ENCODE assay signal across 21 cellular contexts in the genomic region with DNA sequence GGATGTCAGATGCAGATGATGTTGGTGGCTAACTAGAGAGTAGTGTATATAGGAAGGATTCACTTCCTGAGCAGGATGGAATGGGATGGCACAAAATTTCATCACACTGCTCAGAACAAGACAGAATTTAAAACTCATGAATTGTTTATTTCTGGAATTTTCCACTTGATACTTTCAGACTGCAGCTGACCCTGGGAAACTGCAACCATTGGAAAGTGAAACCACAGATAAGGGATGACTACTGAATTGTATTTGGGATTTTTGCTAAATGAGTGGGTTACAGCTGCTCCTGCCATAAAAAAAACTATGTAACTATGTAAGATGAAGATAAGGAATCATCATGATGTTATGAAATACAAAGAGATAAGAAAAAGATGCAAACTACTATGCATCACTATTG. TPM values are rescaled to one million over a fixed set of nuclear protein-coding genes. Genes with fewer than 3 reads are reported as not detected.
DNase-seq lines count a peak whose midpoint lies in the region; ATAC-seq and TF ChIP-seq lines count a peak whose summit lies in the region.
"Had no signal": no experiment of that assay in that cellular context is flagged by ENCODE, and none has a peak within 500 bp of the region (broad histone marks: within the 10 kb centered on the region; RNA-seq: fewer than 3 reads in every experiment).

No MANE protein-coding gene starts in this region.

- peaks cover 0 to 6% of the 10 kb centered on the region in 2 experiments; a peak in 1 of 4 replicates for H3K4me1 ChIP-seq in SK-N-SH (ENCODE audit: control insufficient read depth in 1 of 2, insufficient read depth in 2 of 2, low read depth in 1 of 2, low read length in 1 of 2)
- H3K4me1 ChIP-seq in spleen: peaks cover 0 to 4% (median 0%) of the 10 kb centered on the region in 6 donors
- no peaks in the 10 kb centered on the region for H3K4me1 ChIP-seq in osteoblast (ENCODE audit: insufficient read depth, low read length)
- H3K4me1 ChIP-seq in suprapubic skin: no peaks in the 10 kb centered on the region
- H3K4me1 ChIP-seq: stomach had no signal

- no peaks in the 10 kb centered on the region for H3K79me2 ChIP-seq in SK-N-SH (ENCODE audit: insufficient read depth)
- H3K79me2 ChIP-seq in osteoblast (ENCODE audit: insufficient read depth, low read length): no peaks in the 10 kb centered on the region

- H3K4me3 ChIP-seq in SK-N-SH (ENCODE audit: low read depth in 2 of 2, low read length in 1 of 2): no peak overlapping the region
- no peak overlapping the region for H3K4me3 ChIP-seq in fibroblast of pulmonary artery (replicated peaks; ENCODE audit: low read depth, low read length)
- no peak overlapping the region for H3K4me3 ChIP-seq in spleen
- no peak overlapping the region for H3K4me3 ChIP-seq in osteoblast (ENCODE audit: insufficient read depth, low read length)
- no peak overlapping the region for H3K4me3 ChIP-seq in suprapubic skin

- TF ChIP-seq POLR2A in spleen (IDR thresholded peaks at IDR 0.05) (no peak), suprapubic skin (IDR thresholded peaks at IDR 0.05) (no peak)

- H3K9ac ChIP-seq in SK-N-SH: no peak overlapping the region

- no peak for DNase-seq in SK-N-SH
- DNase-seq in OCI-M1 (lab: John Stamatoyannopoulos, UW): peak; percentile 54
- DNase-seq in fibroblast of pulmonary artery (ENCODE audit: low read depth): peak; percentile 79
- DNase-seq in spleen: no peak
- DNase-seq in osteoblast (ENCODE audit: insufficient read length, low spot score, missing footprints): no peak
- DNase-seq in activated CD4-positive, alpha-beta T cell treated with anti-CD3 and anti-CD28 coated beads for 4 hours: no peak
- no peak for DNase-seq in suprapubic skin (ENCODE audit: low spot score in 2 of 2)
- DNase-seq: activated CD4-positive, alpha-beta memory T cell treated with anti-CD3 and anti-CD28 coated beads for 36 hours; activated T-cell treated with anti-CD3 and anti-CD28 coated beads, Interleukin-2, amount 50 U/mL, for 24 hours; DMS 273 treated with DMSO at 0.1 percent for 48 hours; NCI-H146; nucleus accumbens; stimulated activated CD4-positive, alpha-beta T cell treated with anti-CD3 and anti-CD28 coated beads, Interleukin-1b, Interleukin-23, amount 100 ng/mL, for 48 hours; stomach had no signal

- H3K9me3 ChIP-seq in SK-N-SH: no peaks in the 10 kb centered on the region
- no peaks in the 10 kb centered on the region for H3K9me3 ChIP-seq in spleen
- H3K9me3 ChIP-seq in osteoblast (ENCODE audit: low read depth, low read length): no peaks in the 10 kb centered on the region
- H3K9me3 ChIP-seq in suprapubic skin: no peaks in the 10 kb centered on the region
- H3K9me3 ChIP-seq: stomach had no signal

- H3K9me2 ChIP-seq in SK-N-SH: no peaks in the 10 kb centered on the region

- intact Hi-C loops in spleen (cut with DNase I; ENCODE audit: low total_unique reads): no loop called here

- TF ChIP-seq CTCF in SK-N-SH (IDR thresholded peaks at IDR 0.05): no peak
- no peak for TF ChIP-seq CTCF in fibroblast of pulmonary artery (IDR thresholded peaks at IDR 0.05; ENCODE audit: low read length, missing control alignments)
- TF ChIP-seq CTCF in spleen (IDR thresholded peaks at IDR 0.05 in 8 of 11, conservative IDR thresholded peaks at IDR 0.05 in 3 of 11): no peak
- TF ChIP-seq CTCF in osteoblast (IDR thresholded peaks at IDR 0.05; ENCODE audit: extremely low read depth, low read depth, low read length): no peak
- TF ChIP-seq CTCF in suprapubic skin (IDR thresholded peaks at IDR 0.05): no peak

- no peaks in the 10 kb centered on the region for H3K27me3 ChIP-seq in SK-N-SH (ENCODE audit: insufficient read depth)
- no peaks in the 10 kb centered on the region for H3K27me3 ChIP-seq in spleen (replicated peaks in 1 of 7)
- H3K27me3 ChIP-seq in osteoblast (ENCODE audit: insufficient read depth, low read length): no peaks in the 10 kb centered on the region
- H3K27me3 ChIP-seq in suprapubic skin: no peaks in the 10 kb centered on the region

- ATAC-seq in SK-N-SH treated with all-trans-retinoic acid at 6 μM for 48 hours: no peak
- ATAC-seq: sciatic nerve had no signal

- H3K27ac ChIP-seq in SK-N-SH (ENCODE audit: low read depth in 2 of 2, low read length in 1 of 2): no peak overlapping the region
- H3K27ac ChIP-seq in spleen: peak overlapping the region in 7 of 8 donors; percentile 2 to 45 (median 14)
- H3K27ac ChIP-seq in osteoblast (ENCODE audit: low read depth, low read length): no peak overlapping the region
- no peak overlapping the region for H3K27ac ChIP-seq in suprapubic skin
- H3K27ac ChIP-seq: 22Rv1, C4-2B, stomach, VCaP had no signal

- CTCF ChIA-PET in SK-N-SH (lab: Yijun Ruan, JAX): no interaction called here

- H3F3A ChIP-seq in SK-N-SH (replicated peaks; ENCODE audit: insufficient read depth): no peaks in the 10 kb centered on the region

- no peaks in the 10 kb centered on the region for H4K20me1 ChIP-seq in SK-N-SH (ENCODE audit: insufficient read depth)
- H4K20me1 ChIP-seq in osteoblast (ENCODE audit: insufficient read depth, low read length): no peaks in the 10 kb centered on the region

- TF ChIP-seq EP300 in SK-N-SH (IDR thresholded peaks at IDR 0.05; ENCODE audit: borderline replicate concordance in 1 of 2, low read depth in 1 of 2, low read length in 1 of 2) (no peak), suprapubic skin (IDR thresholded peaks at IDR 0.05) (no peak)

- H3K36me3 ChIP-seq in SK-N-SH (replicated peaks in 1 of 2; ENCODE audit: control insufficient read depth in 1 of 2, insufficient read depth in 2 of 2, low read length in 1 of 2) (no peaks in the 10 kb centered on the region), spleen (no peaks in the 10 kb centered on the region), osteoblast (ENCODE audit: insufficient read depth, low read length) (no peaks in the 10 kb centered on the region), suprapubic skin (no peaks in the 10 kb centered on the region)
- H3K36me3 ChIP-seq: stomach had no signal

- H3K4me2 ChIP-seq in SK-N-SH: peak overlapping the region; percentile 74
- H3K4me2 ChIP-seq in osteoblast (ENCODE audit: insufficient read depth, low read length): no peak overlapping the region

- no peak for TF ChIP-seq RAD21 in SK-N-SH (IDR thresholded peaks at IDR 0.05; ENCODE audit: low read length)

- H2AFZ ChIP-seq in SK-N-SH (ENCODE audit: low read depth): peak overlapping the region; percentile 88; the same call in 1 of the 2 replicates
- no peak overlapping the region for H2AFZ ChIP-seq in osteoblast (ENCODE audit: low read length)

- POLR2A ChIA-PET in SK-N-SH (lab: Yijun Ruan, JAX): no interaction called here

TF ChIP-seq in SK-N-SH, 30 proteins besides CTCF, POLR2A, EP300 and RAD21:
- TF ChIP-seq, protein P1, sequence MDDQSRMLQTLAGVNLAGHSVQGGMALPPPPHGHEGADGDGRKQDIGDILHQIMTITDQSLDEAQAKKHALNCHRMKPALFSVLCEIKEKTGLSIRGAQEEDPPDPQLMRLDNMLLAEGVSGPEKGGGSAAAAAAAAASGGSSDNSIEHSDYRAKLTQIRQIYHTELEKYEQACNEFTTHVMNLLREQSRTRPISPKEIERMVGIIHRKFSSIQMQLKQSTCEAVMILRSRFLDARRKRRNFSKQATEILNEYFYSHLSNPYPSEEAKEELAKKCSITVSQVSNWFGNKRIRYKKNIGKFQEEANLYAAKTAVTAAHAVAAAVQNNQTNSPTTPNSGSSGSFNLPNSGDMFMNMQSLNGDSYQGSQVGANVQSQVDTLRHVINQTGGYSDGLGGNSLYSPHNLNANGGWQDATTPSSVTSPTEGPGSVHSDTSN (IDR thresholded peaks at IDR 0.05): no peak

TF ChIP-seq in SK-N-SH treated with all-trans-retinoic acid at 6 μM for 48 hours, 23 proteins besides CTCF, POLR2A, EP300 and RAD21 (continues in another document):
- TF ChIP-seq GLIS3 (CRISPR knock-in tag; IDR thresholded peaks at IDR 0.05) (no peak), TCF4 (CRISPR knock-in tag; IDR thresholded peaks at IDR 0.05; ENCODE audit: borderline replicate concordance) (no peak), ISL1 (CRISPR knock-in tag; IDR thresholded peaks at IDR 0.05) (no peak), SNAI2 (CRISPR knock-in tag; IDR thresholded peaks at IDR 0.05) (no peak), ARNTL (CRISPR knock-in tag; IDR thresholded peaks at IDR 0.05; ENCODE audit: borderline replicate concordance, low read depth) (no peak), BACH2 (CRISPR knock-in tag; IDR thresholded peaks at IDR 0.05; ENCODE audit: borderline replicate concordance) (no peak), ZFP30 (CRISPR knock-in tag; IDR thresholded peaks at IDR 0.05) (no peak), ZNF8 (CRISPR knock-in tag; IDR thresholded peaks at IDR 0.05) (no peak), ZFP3 (CRISPR knock-in tag; IDR thresholded peaks at IDR 0.05) (no peak), PPARA (CRISPR knock-in tag; IDR thresholded peaks at IDR 0.05; ENCODE audit: borderline replicate concordance) (no peak), ESRRG (CRISPR knock-in tag; IDR thresholded peaks at IDR 0.05) (no peak)
- TF ChIP-seq, protein P2, sequence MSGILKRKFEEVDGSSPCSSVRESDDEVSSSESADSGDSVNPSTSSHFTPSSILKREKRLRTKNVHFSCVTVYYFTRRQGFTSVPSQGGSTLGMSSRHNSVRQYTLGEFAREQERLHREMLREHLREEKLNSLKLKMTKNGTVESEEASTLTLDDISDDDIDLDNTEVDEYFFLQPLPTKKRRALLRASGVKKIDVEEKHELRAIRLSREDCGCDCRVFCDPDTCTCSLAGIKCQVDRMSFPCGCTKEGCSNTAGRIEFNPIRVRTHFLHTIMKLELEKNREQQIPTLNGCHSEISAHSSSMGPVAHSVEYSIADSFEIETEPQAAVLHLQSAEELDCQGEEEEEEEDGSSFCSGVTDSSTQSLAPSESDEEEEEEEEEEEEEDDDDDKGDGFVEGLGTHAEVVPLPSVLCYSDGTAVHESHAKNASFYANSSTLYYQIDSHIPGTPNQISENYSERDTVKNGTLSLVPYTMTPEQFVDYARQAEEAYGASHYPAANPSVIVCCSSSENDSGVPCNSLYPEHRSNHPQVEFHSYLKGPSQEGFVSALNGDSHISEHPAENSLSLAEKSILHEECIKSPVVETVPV (CRISPR knock-in tag; IDR thresholded peaks at IDR 0.05): no peak

RNA-seq across cellular contexts. Expression of a gene that starts 51.4 kb away (rescaled TPM):
- polyA plus RNA-seq in SK-N-SH (2012; rRNA removed) (not detected in 2 replicates), spleen (1 to 10 TPM in 2 of 3 donors, under 1 TPM in 1; 0.77 to 2.3 (median 1.3) TPM)
- not detected in 2 replicates for polyA plus RNA-seq in SK-N-SH (2012; cell fraction: cytosol; rRNA removed)
- not detected in 2 replicates for polyA plus RNA-seq in SK-N-SH (2012; cell fraction: nucleus; rRNA removed)
- total RNA-seq in spleen (1 to 10 TPM; 3.6 to 8.4 (median 5.4) TPM), osteoblast (not detected in 2 replicates), suprapubic skin (1 to 10 TPM; 1.4 to 2.7 (median 2.0) TPM)
- total RNA-seq: activated CD4-positive, alpha-beta memory T cell treated with anti-CD3 and anti-CD28 coated beads for 36 hours; endothelial cell of umbilical vein; T-helper 1 cell treated with Interleukin-12 subunit alpha and Interleukin-12 subunit beta and Interleukin-4 antibody, amounts not matched to agents 30 ng/mL and 1 ng/mL, for 36 hours had no signal
- polyA plus RNA-seq: endothelial cell of umbilical vein, stomach had no signal

Comparison
In these comparisons a context has a peak if more than half of its experiments do, and no peak if none do; other contexts are left out.
1. DNase-seq: peak in OCI-M1 (single experiment) and fibroblast of pulmonary artery (single experiment); none in SK-N-SH (single experiment), spleen (single experiment), osteoblast (single experiment), activated CD4-positive, alpha-beta T cell treated with anti-CD3 and anti-CD28 coated beads for 4 hours (0 of 2) and suprapubic skin (0 of 2).
2. H3K27ac ChIP-seq: peak in spleen (7 of 8); none in SK-N-SH (0 of 2), osteoblast (single experiment) and suprapubic skin (single experiment).